ENCODE assay signal across 17 cellular contexts in genomic region chr11:8759634-8760033, GRCh38.
DNase-seq lines count a peak whose midpoint lies in the region; ATAC-seq and TF ChIP-seq lines count a peak whose summit lies in the region.
"Had no signal": no experiment of that assay in that cellular context is flagged by ENCODE, and none has a peak within 500 bp of the region (broad histone marks: within the 10 kb centered on the region; RNA-seq: fewer than 3 reads in every experiment).

No MANE protein-coding gene starts in this region.

- no peak for TF ChIP-seq POLR2A in gastroesophageal sphincter (IDR thresholded peaks at IDR 0.05)
- no peak for TF ChIP-seq POLR2A in testis (IDR thresholded peaks at IDR 0.05)

- DNase-seq in NCI-H82 treated with DMSO at 0.1 percent for 48 hours (lab: John Stamatoyannopoulos, UW; ENCODE audit: unreplicated experiment), result peak; percentile 75
- DNase-seq in midbrain (lab: John Stamatoyannopoulos, UW), result peak; percentile 24
- peak; percentile 62 for DNase-seq in testis
- no peak for DNase-seq in osteocyte (ENCODE audit: extremely low spot score, unreplicated experiment)
- DNase-seq in DMS 273 (lab: John Stamatoyannopoulos, UW; ENCODE audit: unreplicated experiment), result no peak
- no peak for DNase-seq in coronary artery (ENCODE audit: low spot score)
- DNase-seq: activated CD4-positive, alpha-beta T cell treated with anti-CD3 and anti-CD28 coated beads for 36 hours; activated naive CD8-positive, alpha-beta T cell treated with anti-CD3 and anti-CD28 coated beads, Interleukin-2, amount 10 ng/mL, durations not matched to agents 7 days and 5 days; activated T-cell treated with anti-CD3 and anti-CD28 coated beads for 4 hours; central memory CD4-positive, alpha-beta T cell; glutamatergic neuron; NCI-H2171 treated with DMSO at 0.1 percent for 48 hours; SIG-M5; stimulated activated CD4-positive, alpha-beta T cell treated with anti-CD3 and anti-CD28 coated beads, Interleukin-2, amount 100 ng/mL, for 48 hours had no signal

- H3K36me3 ChIP-seq in gastroesophageal sphincter, result no peaks in the 10 kb centered on the region
- H3K36me3 ChIP-seq in testis (ENCODE audit: low read depth, missing control alignments), result no peaks in the 10 kb centered on the region

- H3K27me3 ChIP-seq in gastroesophageal sphincter (no peaks in the 10 kb centered on the region), testis (no peaks in the 10 kb centered on the region)

- ATAC-seq in gastroesophageal sphincter, result peak; percentile 60
- ATAC-seq in HG03097 (IDR thresholded peaks at IDR 0.05; ENCODE audit: low FRiP score, unreplicated experiment), result no peak
- ATAC-seq: activated CD4-positive, alpha-beta T cell treated with anti-CD3 and anti-CD28 coated beads for 36 hours had no signal

- H3K4me3 Mint-ChIP-seq in osteocyte (ENCODE audit: unreplicated experiment), result no peak overlapping the region
- H3K4me3 Mint-ChIP-seq: activated CD4-positive, alpha-beta T cell treated with anti-CD3 and anti-CD28 coated beads for 36 hours; activated naive CD8-positive, alpha-beta T cell treated with anti-CD3 and anti-CD28 coated beads, Interleukin-2, amount 10 ng/mL, durations not matched to agents 7 days and 5 days; type B pancreatic cell had no signal

- H3K4me1 Mint-ChIP-seq in osteocyte (ENCODE audit: unreplicated experiment), result peaks cover 41% of the 10 kb centered on the region
- H3K4me1 Mint-ChIP-seq: activated CD4-positive, alpha-beta T cell treated with anti-CD3 and anti-CD28 coated beads for 36 hours; activated naive CD8-positive, alpha-beta T cell treated with anti-CD3 and anti-CD28 coated beads, Interleukin-2, amount 10 ng/mL, durations not matched to agents 7 days and 5 days had no signal

- H3K36me3 Mint-ChIP-seq in osteocyte (ENCODE audit: unreplicated experiment), result peaks cover 9% of the 10 kb centered on the region

- no peak for TF ChIP-seq EP300 in gastroesophageal sphincter (IDR thresholded peaks at IDR 0.05)

- 17% methylated on average over 1 of the region's 1 CpG; no CpG with 5 or more reads in 1 of the 2 donors for WGBS in gastroesophageal sphincter (ENCODE audit: low coverage in 1 of 2), 2 donors
- 0 to 53% methylated on average over 1 of the region's 1 CpG for WGBS in testis, 2 donors

- H3K9me3 Mint-ChIP-seq in osteocyte (ENCODE audit: unreplicated experiment), result no peaks in the 10 kb centered on the region
- H3K9me3 Mint-ChIP-seq: type B pancreatic cell had no signal

- no peak overlapping the region for H3K4me3 ChIP-seq in gastroesophageal sphincter
- H3K4me3 ChIP-seq in testis, result no peak overlapping the region
- no peak overlapping the region for H3K4me3 ChIP-seq in coronary artery

- H3K27me3 Mint-ChIP-seq in osteocyte (ENCODE audit: unreplicated experiment), result no peaks in the 10 kb centered on the region
- H3K27me3 Mint-ChIP-seq: type B pancreatic cell had no signal

- peaks cover 42 to 94% (median 58%) of the 10 kb centered on the region in 3 donors for H3K4me1 ChIP-seq in gastroesophageal sphincter
- peaks cover 38% of the 10 kb centered on the region for H3K4me1 ChIP-seq in testis

- H3K27ac Mint-ChIP-seq in osteocyte (ENCODE audit: unreplicated experiment), result no peak overlapping the region
- H3K27ac Mint-ChIP-seq: activated CD4-positive, alpha-beta T cell treated with anti-CD3 and anti-CD28 coated beads for 36 hours; activated naive CD8-positive, alpha-beta T cell treated with anti-CD3 and anti-CD28 coated beads, Interleukin-2, amount 10 ng/mL, durations not matched to agents 7 days and 5 days; type B pancreatic cell had no signal

- no peak for TF ChIP-seq CTCF in gastroesophageal sphincter (IDR thresholded peaks at IDR 0.05)
- no peak for TF ChIP-seq CTCF in testis (IDR thresholded peaks at IDR 0.05)
- no peak for TF ChIP-seq CTCF in osteocyte (IDR thresholded peaks at IDR 0.05)
- TF ChIP-seq CTCF in coronary artery (IDR thresholded peaks at IDR 0.05), result no peak

- intact Hi-C loops in testis (cut with DNase I; ENCODE audit: low total_unique reads), result no loop called here

- peak overlapping the region; percentile 84 to 95 (median 87) for H3K27ac ChIP-seq in gastroesophageal sphincter
- H3K27ac ChIP-seq in testis, result peak overlapping the region; percentile 27 to 72
- no peak overlapping the region for H3K27ac ChIP-seq in coronary artery

- H3K9me3 ChIP-seq in gastroesophageal sphincter (no peaks in the 10 kb centered on the region), testis (no peaks in the 10 kb centered on the region)

Comparison
In these comparisons a context has a peak if more than half of its experiments do, and no peak if none do; other contexts are left out.
1. DNase-seq: peak in NCI-H82 treated with DMSO at 0.1 percent for 48 hours (single experiment), midbrain (single experiment) and testis (single experiment); none in osteocyte (single experiment), DMS 273 (single experiment) and coronary artery (single experiment).
2. H3K27ac ChIP-seq: peak in gastroesophageal sphincter (4 of 4) and testis (2 of 2); none in coronary artery (0 of 2).